ENCODE assay signal across 15 cellular contexts in the genomic region with DNA sequence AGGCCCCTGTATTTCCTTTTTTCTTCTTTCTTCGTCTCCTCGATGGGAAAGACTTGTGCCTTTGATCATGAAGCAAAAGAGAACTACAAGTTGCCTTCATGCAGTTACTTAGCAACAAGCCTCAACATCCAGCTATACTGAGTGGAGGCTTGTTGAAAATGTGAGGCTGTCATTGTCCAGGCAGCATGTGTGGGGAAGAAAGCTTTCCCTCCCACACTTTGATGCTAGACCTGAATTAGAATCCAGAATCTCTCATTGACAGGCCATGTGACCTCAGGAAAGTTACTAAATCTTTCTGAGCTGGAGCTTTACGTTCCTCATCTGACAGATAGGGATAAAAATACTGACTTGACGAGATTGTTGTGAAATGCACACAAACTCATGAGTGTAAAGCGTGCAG. TPM values are rescaled to one million over a fixed set of nuclear protein-coding genes. Genes with fewer than 3 reads are reported as not detected.
A peak's percentile ranks its signal among the peaks of the same experiment; 100 is the strongest.
DNase-seq lines count a peak whose midpoint lies in the region; ATAC-seq and TF ChIP-seq lines count a peak whose summit lies in the region.
"Had no signal": no experiment of that assay in that cellular context is flagged by ENCODE, and none has a peak within 500 bp of the region (broad histone marks: within the 10 kb centered on the region; RNA-seq: fewer than 3 reads in every experiment).

No MANE protein-coding gene starts in this region.

- H3K36me3 Mint-ChIP-seq in activated T-cell treated with anti-CD3 and anti-CD28 coated beads, Interleukin-2, amount 50 U/mL, for 72 hours (ENCODE audit: insufficient read depth in 2 of 2): no peaks in the 10 kb centered on the region
- H3K36me3 Mint-ChIP-seq in activated T-cell treated with anti-CD3 and anti-CD28 coated beads, Interleukin-2, amount 50 U/mL, for 4 hours (ENCODE audit: insufficient read depth): peaks cover 8% of the 10 kb centered on the region

- no peaks in the 10 kb centered on the region for H3K27me3 ChIP-seq in dorsolateral prefrontal cortex
- H3K27me3 ChIP-seq: BLaER1 had no signal

- no peak for TF ChIP-seq CTCF in dorsolateral prefrontal cortex (IDR thresholded peaks at IDR 0.05 in 54 of 56, conservative IDR thresholded peaks at IDR 0.05 in 2 of 56; ENCODE audit: low read depth in 1 of 56, partially characterized antibody in 56 of 56)

- intact Hi-C loops in dorsolateral prefrontal cortex (cut with DNase I): no loop called here

- no peaks in the 10 kb centered on the region for H3K9me3 Mint-ChIP-seq in activated T-cell treated with anti-CD3 and anti-CD28 coated beads, Interleukin-2, amount 50 U/mL, for 72 hours
- no peaks in the 10 kb centered on the region for H3K9me3 Mint-ChIP-seq in activated T-cell treated with anti-CD3 and anti-CD28 coated beads, Interleukin-2, amount 50 U/mL, for 4 hours
- H3K9me3 Mint-ChIP-seq: CD8-positive, alpha-beta memory T cell had no signal

- peaks cover 9% of the 10 kb centered on the region for H3K4me1 Mint-ChIP-seq in activated T-cell treated with anti-CD3 and anti-CD28 coated beads, Interleukin-2, amount 50 U/mL, for 72 hours (ENCODE audit: low read depth)
- peaks cover under 1% of the 10 kb centered on the region for H3K4me1 Mint-ChIP-seq in activated T-cell treated with anti-CD3 and anti-CD28 coated beads, Interleukin-2, amount 50 U/mL, for 4 hours (ENCODE audit: low read depth)
- H3K4me1 Mint-ChIP-seq: CD8-positive, alpha-beta memory T cell had no signal

- no peaks in the 10 kb centered on the region for H3K27me3 Mint-ChIP-seq in activated T-cell treated with anti-CD3 and anti-CD28 coated beads, Interleukin-2, amount 50 U/mL, for 72 hours (ENCODE audit: low read depth)
- no peaks in the 10 kb centered on the region for H3K27me3 Mint-ChIP-seq in activated T-cell treated with anti-CD3 and anti-CD28 coated beads, Interleukin-2, amount 50 U/mL, for 4 hours (ENCODE audit: low read depth)
- H3K27me3 Mint-ChIP-seq: CD8-positive, alpha-beta memory T cell had no signal

- no peak overlapping the region for H3K4me3 Mint-ChIP-seq in activated T-cell treated with anti-CD3 and anti-CD28 coated beads, Interleukin-2, amount 50 U/mL, for 72 hours
- no peak overlapping the region for H3K4me3 Mint-ChIP-seq in activated T-cell treated with anti-CD3 and anti-CD28 coated beads, Interleukin-2, amount 50 U/mL, for 4 hours
- H3K4me3 Mint-ChIP-seq: CD8-positive, alpha-beta memory T cell had no signal

- peak overlapping the region; percentile 2 for H3K27ac Mint-ChIP-seq in activated T-cell treated with anti-CD3 and anti-CD28 coated beads, Interleukin-2, amount 50 U/mL, for 72 hours
- H3K27ac Mint-ChIP-seq: CD8-positive, alpha-beta memory T cell had no signal

- no peak for ATAC-seq in activated T-cell treated with anti-CD3 and anti-CD28 coated beads, Interleukin-2, amount 50 U/mL, for 72 hours (replicated peaks in 1 of 2)
- ATAC-seq in activated T-cell treated with anti-CD3 and anti-CD28 coated beads, Interleukin-2, amount 50 U/mL, for 4 hours: no peak
- no peak for ATAC-seq in stimulated activated naive CD8-positive, alpha-beta T cell treated with anti-CD3 and anti-CD28 coated beads, Interleukin-15, Interleukin-2, amounts not matched to agents 100 U/mL and 50 U/mL, for 24 hours
- ATAC-seq in GM19351 (IDR thresholded peaks at IDR 0.05; ENCODE audit: unreplicated experiment): no peak

- H3K4me3 ChIP-seq in dorsolateral prefrontal cortex: no peak overlapping the region
- H3K4me3 ChIP-seq: BLaER1, HAP-1 had no signal

- peak overlapping the region in 51 of 59 donors; percentile 1 to 91 (median 72) for H3K27ac ChIP-seq in dorsolateral prefrontal cortex
- H3K27ac ChIP-seq: 22Rv1, BLaER1, HL-60 had no signal

- DNase-seq in activated T-cell treated with anti-CD3 and anti-CD28 coated beads, Interleukin-2, amount 50 U/mL, for 72 hours: no peak
- DNase-seq in activated T-cell treated with anti-CD3 and anti-CD28 coated beads, Interleukin-2, amount 50 U/mL, for 4 hours: no peak
- DNase-seq in dorsolateral prefrontal cortex (no peak), putamen (ENCODE audit: low spot score) (peak; percentile 57), RKO (ENCODE audit: low spot score) (no peak), NCI-H774 (lab: John Stamatoyannopoulos, UW) (no peak)
- no peak for DNase-seq in stimulated activated naive CD8-positive, alpha-beta T cell treated with anti-CD3 and anti-CD28 coated beads, Interleukin-15, Interleukin-2, amounts not matched to agents 100 U/mL and 50 U/mL, for 24 hours
- DNase-seq: CD8-positive, alpha-beta memory T cell; DMS53; GF-D8 had no signal

RNA-seq across cellular contexts. Expression of gene IFT122, which starts 23.7 kb away (rescaled TPM):
- total RNA-seq in activated T-cell treated with anti-CD3 and anti-CD28 coated beads, Interleukin-2, amount 50 U/mL, for 72 hours: 10 to 100 TPM; 20.5 to 26.9 TPM
- total RNA-seq in activated T-cell treated with anti-CD3 and anti-CD28 coated beads, Interleukin-2, amount 50 U/mL, for 4 hours: 1 to 10 TPM; 8.7 to 9.7 (median 8.9) TPM
- 10 to 100 TPM; 38.5 to 96.5 (median 58.5) TPM for total RNA-seq in dorsolateral prefrontal cortex

RNA-seq across cellular contexts. Expression of gene MBD4, which starts 24.0 kb away (rescaled TPM):
- 10 to 100 TPM; 55.3 to 60.9 TPM for total RNA-seq in activated T-cell treated with anti-CD3 and anti-CD28 coated beads, Interleukin-2, amount 50 U/mL, for 72 hours
- 10 to 100 TPM; 40.4 to 47.0 (median 45.3) TPM for total RNA-seq in activated T-cell treated with anti-CD3 and anti-CD28 coated beads, Interleukin-2, amount 50 U/mL, for 4 hours
- 10 to 100 TPM; 23.7 to 45.4 (median 31.5) TPM for total RNA-seq in dorsolateral prefrontal cortex

RNA-seq across cellular contexts. Expression of gene EFCAB12, which starts 35.3 kb away (rescaled TPM):
- total RNA-seq in activated T-cell treated with anti-CD3 and anti-CD28 coated beads, Interleukin-2, amount 50 U/mL, for 72 hours: 1 to 10 TPM; 1.0 to 1.4 TPM
- under 1 TPM; 0.21 to 0.65 (median 0.33) TPM for total RNA-seq in activated T-cell treated with anti-CD3 and anti-CD28 coated beads, Interleukin-2, amount 50 U/mL, for 4 hours
- total RNA-seq in dorsolateral prefrontal cortex: 1 to 10 TPM; 2.0 to 10.0 (median 4.5) TPM
